8 cellular contexts compared by ENCODE assay signal in genomic region chr6:34248727-34249468, GRCh38. TPM values are rescaled to one million over a fixed set of nuclear protein-coding genes. Genes with fewer than 3 reads are reported as not detected.
DNase-seq lines count a peak whose midpoint lies in the region; ATAC-seq and TF ChIP-seq lines count a peak whose summit lies in the region.

SMIM29 (minus strand) TSS chr6:34249006; CDS start chr6:34247791, 1,215 bp downstream.

- intact Hi-C loops in dendritic cell treated with granulocyte-macrophage colony-stimulating factor and Interleukin-4, amounts not matched to agents 40 ng/mL and 50 ng/mL, for 4 days (cut with micrococcal nuclease) = loop anchor here (1.0 to 2.0 kb wide), 4 partner anchors 52 to 166 kb away; partner anchors contain the start of gene NUDT3

- TF ChIP-seq CTCF in C4-2B (conservative IDR thresholded peaks at IDR 0.05) = peak; percentile 97
- peak; percentile 98 for TF ChIP-seq CTCF in liver (IDR thresholded peaks at IDR 0.05; ENCODE audit: low read depth, low read length, missing input control)

- H3K27ac Mint-ChIP-seq in dendritic cell treated with granulocyte-macrophage colony-stimulating factor and Interleukin-4, amounts not matched to agents 40 ng/mL and 50 ng/mL, for 4 days = peak within 1 kb of the TSS; percentile 89

- peaks cover 77% of the 10 kb centered on the region for H3K4me1 Mint-ChIP-seq in dendritic cell treated with granulocyte-macrophage colony-stimulating factor and Interleukin-4, amounts not matched to agents 40 ng/mL and 50 ng/mL, for 4 days (ENCODE audit: low read depth)

- H3K9me3 Mint-ChIP-seq in dendritic cell treated with granulocyte-macrophage colony-stimulating factor and Interleukin-4, amounts not matched to agents 40 ng/mL and 50 ng/mL, for 4 days = no peaks in the 10 kb centered on the region

- peak within 1 kb of the TSS; percentile 82 for H3K4me3 Mint-ChIP-seq in dendritic cell treated with granulocyte-macrophage colony-stimulating factor and Interleukin-4, amounts not matched to agents 40 ng/mL and 50 ng/mL, for 4 days

- no peaks in the 10 kb centered on the region for H3K36me3 ChIP-seq in liver (ENCODE audit: control insufficient read depth in 4 of 4, insufficient read depth in 3 of 4, low read depth in 1 of 4, low read length in 3 of 4)

- no peaks in the 10 kb centered on the region for H3K27me3 Mint-ChIP-seq in dendritic cell treated with granulocyte-macrophage colony-stimulating factor and Interleukin-4, amounts not matched to agents 40 ng/mL and 50 ng/mL, for 4 days

- peak within 1 kb of the TSS; percentile 64 to 92 for H3K9ac ChIP-seq in liver (ENCODE audit: low read depth in 1 of 2, low read length in 2 of 2)

- H3K9me3 ChIP-seq in liver (ENCODE audit: control insufficient read depth in 4 of 4, low read length in 3 of 4) = no peaks in the 10 kb centered on the region

- ATAC-seq in GM19372 (IDR thresholded peaks at IDR 0.05; ENCODE audit: low read depth, unreplicated experiment) = peak; percentile 85
- peak; percentile 68 for ATAC-seq in HG03565 (IDR thresholded peaks at IDR 0.05; ENCODE audit: unreplicated experiment)

- TF ChIP-seq RAD21 in liver (IDR thresholded peaks at IDR 0.05) = peak; percentile 81

- under 1% methylated on average over 79 of the region's 79 CpGs for WGBS in liver

- H3K27ac ChIP-seq in C4-2B (peak within 1 kb of the TSS; percentile 82), liver (ENCODE audit: low read depth in 1 of 2, low read length in 2 of 2) (peak within 1 kb of the TSS; percentile 93 to 97)

- no peaks in the 10 kb centered on the region for H3K27me3 ChIP-seq in liver (ENCODE audit: control insufficient read depth in 4 of 4, insufficient read depth in 4 of 4, low read length in 3 of 4)

- DNase-seq in NCI-H748 treated with DMSO at 0.1 percent for 48 hours (lab: John Stamatoyannopoulos, UW) = peak; percentile 95
- peak; percentile 96 to 97 for DNase-seq in activated CD4-positive, alpha-beta T cell treated with anti-CD3 and anti-CD28 coated beads, Interleukin-2, amount 50 U/mL, for 24 hours (ENCODE audit: low read depth in 1 of 2, low spot score in 1 of 2)
- DNase-seq in stimulated activated CD4-positive, alpha-beta T cell treated with anti-CD3 and anti-CD28 coated beads, Interleukin-4, amount 100 ng/mL, for 1 hour = peak; percentile 97

- peak within 1 kb of the TSS; percentile 74 to 83 (median 81) for H3K4me3 ChIP-seq in liver (ENCODE audit: low read depth in 1 of 3, low read length in 3 of 3)

- peaks cover 3 to 20% (median 7%) of the 10 kb centered on the region in 4 donors for H3K4me1 ChIP-seq in liver (ENCODE audit: control insufficient read depth in 4 of 4, insufficient read depth in 4 of 4, low read length in 3 of 4)

- peaks cover 45% of the 10 kb centered on the region for H3K36me3 Mint-ChIP-seq in dendritic cell treated with granulocyte-macrophage colony-stimulating factor and Interleukin-4, amounts not matched to agents 40 ng/mL and 50 ng/mL, for 4 days (ENCODE audit: low read depth)

TF ChIP-seq in liver, 16 proteins besides CTCF, POLR2A, EP300 and RAD21:
- TF ChIP-seq RXRA (IDR thresholded peaks at IDR 0.05) (peak in 1 of 2 donors; percentile 19), REST (IDR thresholded peaks at IDR 0.05) (peak; percentile 87), EGR1 (IDR thresholded peaks at IDR 0.05; ENCODE audit: low read depth in 2 of 2) (peak in 1 of 2 donors; percentile 80), GABPA (IDR thresholded peaks at IDR 0.05 in 1 of 2, conservative IDR thresholded peaks at IDR 0.05 in 1 of 2) (peak in 1 of 2 donors; percentile 80), NR2F2 (IDR thresholded peaks at IDR 0.05) (no peak), FOXA1 (IDR thresholded peaks at IDR 0.05) (peak; percentile 5), SP1 (IDR thresholded peaks at IDR 0.05) (peak; percentile 62), ZBTB33 (IDR thresholded peaks at IDR 0.05) (no peak)
TF ChIP-seq in liver: peak in this region for 6.

RNA-seq across cellular contexts. Expression of gene SMIM29, which starts in this region (rescaled TPM):
- 1 to 10 TPM; 2.4 to 2.6 TPM for total RNA-seq in liver
- polyA plus RNA-seq in liver = 10 to 100 TPM; 10.8 to 11.3 TPM

Comparison
In these comparisons a context has a peak if more than half of its experiments do, and no peak if none do; other contexts are left out.
1. Peak in every context shown above with its lines: DNase-seq, ATAC-seq, H3K4me3 ChIP-seq and H3K27ac ChIP-seq.